8 cellular contexts compared by ENCODE assay signal in genomic region chr19:17214531-17215124, GRCh38. TPM values are rescaled to one million over a fixed set of nuclear protein-coding genes. Genes with fewer than 3 reads are reported as not detected.
A peak's percentile ranks its signal among the peaks of the same experiment; 100 is the strongest.
DNase-seq lines count a peak whose midpoint lies in the region; ATAC-seq and TF ChIP-seq lines count a peak whose summit lies in the region.

No MANE protein-coding gene starts in this region.

- DNase-seq in activated CD4-positive, alpha-beta T cell treated with anti-CD3 and anti-CD28 coated beads, Interleukin-2, amount 10 ng/mL, durations not matched to agents 24 days and 14 days: no peak
- DNase-seq in activated CD4-positive, alpha-beta T cell treated with anti-CD3 and anti-CD28 coated beads for 48 hours: no peak
- DNase-seq in activated naive CD4-positive, alpha-beta T cell treated with anti-CD3 and anti-CD28 coated beads, Interleukin-2, amount 50 U/mL, for 72 hours (ENCODE audit: low spot score in 2 of 2): no peak
- DNase-seq in islet precursor cell: peak; percentile 49
- DNase-seq in stimulated activated CD4-positive, alpha-beta T cell treated with anti-CD3 and anti-CD28 coated beads, Interleukin-4, amount 100 ng/mL, for 24 hours: no peak
- DNase-seq in NCI-H2081 (lab: John Stamatoyannopoulos, UW): no peak
- no peak for DNase-seq in HEK293T (ENCODE audit: extremely low spot score)

- intact Hi-C loops in activated CD4-positive, alpha-beta T cell treated with anti-CD3 and anti-CD28 coated beads, Interleukin-2, amount 10 ng/mL, durations not matched to agents 24 days and 14 days (cut with micrococcal nuclease): loop anchor here (1.0 to 2.0 kb wide), 2 partner anchors 12 to 52 kb away; partner anchors contain the start of genes BABAM1 and OCEL1

- peak overlapping the region; percentile 85 for H3K27ac ChIP-seq in temporal lobe (ENCODE audit: low read depth, low read length)

- no peaks in the 10 kb centered on the region for H3K9me3 Mint-ChIP-seq in activated CD4-positive, alpha-beta T cell treated with anti-CD3 and anti-CD28 coated beads, Interleukin-2, amount 10 ng/mL, durations not matched to agents 24 days and 14 days
- no peaks in the 10 kb centered on the region for H3K9me3 Mint-ChIP-seq in activated naive CD4-positive, alpha-beta T cell treated with anti-CD3 and anti-CD28 coated beads, Interleukin-2, amount 50 U/mL, for 72 hours

- no peak for ATAC-seq in activated naive CD4-positive, alpha-beta T cell treated with anti-CD3 and anti-CD28 coated beads, Interleukin-2, amount 50 U/mL, for 72 hours

- POLR2A ChIA-PET in HEK293T (lab: Yijun Ruan, JAX): interaction anchor here (0.6 to 4.5 kb wide), 19 partner anchors 9 to 159 kb away, joined by 3 to 72 read pairs (median 6); partner anchors contain the start of genes BABAM1, MYO9B and OCEL1

- no peaks in the 10 kb centered on the region for H3K27me3 Mint-ChIP-seq in activated CD4-positive, alpha-beta T cell treated with anti-CD3 and anti-CD28 coated beads, Interleukin-2, amount 10 ng/mL, durations not matched to agents 24 days and 14 days

- H3K4me1 Mint-ChIP-seq in activated CD4-positive, alpha-beta T cell treated with anti-CD3 and anti-CD28 coated beads, Interleukin-2, amount 10 ng/mL, durations not matched to agents 24 days and 14 days: peaks cover 14% of the 10 kb centered on the region

- peak overlapping the region; percentile 97 for H3K27ac Mint-ChIP-seq in activated CD4-positive, alpha-beta T cell treated with anti-CD3 and anti-CD28 coated beads, Interleukin-2, amount 10 ng/mL, durations not matched to agents 24 days and 14 days
- peak overlapping the region; percentile 94 to 98 for H3K27ac Mint-ChIP-seq in activated naive CD4-positive, alpha-beta T cell treated with anti-CD3 and anti-CD28 coated beads, Interleukin-2, amount 50 U/mL, for 72 hours

- H3K36me3 Mint-ChIP-seq in activated CD4-positive, alpha-beta T cell treated with anti-CD3 and anti-CD28 coated beads, Interleukin-2, amount 10 ng/mL, durations not matched to agents 24 days and 14 days (ENCODE audit: low read depth): peaks cover 53% of the 10 kb centered on the region
- peaks cover 5 to 29% of the 10 kb centered on the region in 2 donors for H3K36me3 Mint-ChIP-seq in activated naive CD4-positive, alpha-beta T cell treated with anti-CD3 and anti-CD28 coated beads, Interleukin-2, amount 50 U/mL, for 72 hours

- CTCF ChIA-PET in HEK293T (lab: Yijun Ruan, JAX): interaction anchor here (0.7 to 1.1 kb wide), 2 partner anchors 9 to 13 kb away, joined by 3 to 5 read pairs; no protein-coding TSS in a partner anchor

- H3K4me3 Mint-ChIP-seq in activated CD4-positive, alpha-beta T cell treated with anti-CD3 and anti-CD28 coated beads, Interleukin-2, amount 10 ng/mL, durations not matched to agents 24 days and 14 days: peak overlapping the region; percentile 86

TF ChIP-seq in HEK293T, 16 proteins besides CTCF, POLR2A, EP300 and RAD21:
- no peak for TF ChIP-seq BHLHE40 (IDR thresholded peaks at IDR 0.05; ENCODE audit: borderline replicate concordance)
- no peak for TF ChIP-seq LEF1 (IDR thresholded peaks at IDR 0.05; ENCODE audit: borderline replicate concordance)
- no peak for TF ChIP-seq FOXA1 (IDR thresholded peaks at IDR 0.05)
- no peak for TF ChIP-seq ZNF384 (IDR thresholded peaks at IDR 0.05)
- TF ChIP-seq CTBP1 (IDR thresholded peaks at IDR 0.05; ENCODE audit: borderline replicate concordance): no peak
- TF ChIP-seq L3MBTL2 (conservative IDR thresholded peaks at IDR 0.05): no peak
- TF ChIP-seq FOXK2 (IDR thresholded peaks at IDR 0.05): no peak
- no peak for TF ChIP-seq ARNT (IDR thresholded peaks at IDR 0.05)

RNA-seq across cellular contexts. Expression of gene USE1, which starts 0.5 kb away (rescaled TPM):
- total RNA-seq in activated CD4-positive, alpha-beta T cell treated with anti-CD3 and anti-CD28 coated beads, Interleukin-2, amount 10 ng/mL, durations not matched to agents 24 days and 14 days: 29.8 and 31.3 TPM in 2 replicates
- 10 to 100 TPM; 28.6 to 39.1 TPM for total RNA-seq in activated naive CD4-positive, alpha-beta T cell treated with anti-CD3 and anti-CD28 coated beads, Interleukin-2, amount 50 U/mL, for 72 hours
- 15.2 TPM for total RNA-seq in temporal lobe

RNA-seq across cellular contexts. Expression of gene OCEL1, which starts 11.4 kb away (rescaled TPM):
- 17.8 and 23.0 TPM in 2 replicates for total RNA-seq in activated CD4-positive, alpha-beta T cell treated with anti-CD3 and anti-CD28 coated beads, Interleukin-2, amount 10 ng/mL, durations not matched to agents 24 days and 14 days
- 10 to 100 TPM; 14.3 to 17.1 TPM for total RNA-seq in activated naive CD4-positive, alpha-beta T cell treated with anti-CD3 and anti-CD28 coated beads, Interleukin-2, amount 50 U/mL, for 72 hours
- total RNA-seq in temporal lobe: 1.7 TPM

RNA-seq across cellular contexts. Expression of gene NR2F6, which starts 31.1 kb away (rescaled TPM):
- 15.0 and 16.5 TPM in 2 replicates for total RNA-seq in activated CD4-positive, alpha-beta T cell treated with anti-CD3 and anti-CD28 coated beads, Interleukin-2, amount 10 ng/mL, durations not matched to agents 24 days and 14 days
- total RNA-seq in activated naive CD4-positive, alpha-beta T cell treated with anti-CD3 and anti-CD28 coated beads, Interleukin-2, amount 50 U/mL, for 72 hours: 10 to 100 TPM in 1 of 2 donors, 1 to 10 TPM in 1; 5.8 to 12.9 TPM
- total RNA-seq in temporal lobe: 7.1 TPM

RNA-seq across cellular contexts. Expression of gene USHBP1, which starts 49.9 kb away (rescaled TPM):
- 0.30 and 0.38 TPM in 2 replicates for total RNA-seq in activated CD4-positive, alpha-beta T cell treated with anti-CD3 and anti-CD28 coated beads, Interleukin-2, amount 10 ng/mL, durations not matched to agents 24 days and 14 days
- under 1 TPM; 0.43 to 0.49 TPM for total RNA-seq in activated naive CD4-positive, alpha-beta T cell treated with anti-CD3 and anti-CD28 coated beads, Interleukin-2, amount 50 U/mL, for 72 hours
- total RNA-seq in temporal lobe: 0.74 TPM

RNA-seq across cellular contexts. Expression of gene BABAM1, which starts 52.6 kb away (rescaled TPM):
- total RNA-seq in activated CD4-positive, alpha-beta T cell treated with anti-CD3 and anti-CD28 coated beads, Interleukin-2, amount 10 ng/mL, durations not matched to agents 24 days and 14 days: 127 TPM in 2 replicates
- total RNA-seq in activated naive CD4-positive, alpha-beta T cell treated with anti-CD3 and anti-CD28 coated beads, Interleukin-2, amount 50 U/mL, for 72 hours: 100 to 1,000 TPM; 115 to 125 TPM
- 70.8 TPM for total RNA-seq in temporal lobe
